16 cellular contexts compared by ENCODE assay signal in the genomic region with DNA sequence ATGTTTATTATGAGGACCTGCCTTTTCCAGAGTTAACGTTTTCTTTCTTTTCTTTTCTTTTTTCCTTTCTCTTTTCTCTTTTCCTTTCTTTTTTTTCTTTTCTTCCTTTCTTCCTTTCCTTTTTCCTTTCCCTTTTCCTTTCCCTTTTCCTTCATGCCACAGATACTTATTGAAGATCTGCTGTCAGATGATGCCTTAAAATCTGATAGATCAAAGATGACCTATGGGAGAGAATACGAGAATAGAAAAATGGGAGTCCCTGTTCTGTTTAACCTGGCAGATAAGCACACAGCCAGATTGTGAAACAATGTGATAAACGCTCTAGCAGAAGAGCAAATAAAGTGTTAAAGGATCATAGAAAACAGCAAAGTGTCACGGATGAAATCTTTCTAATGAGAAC. TPM values are rescaled to one million over a fixed set of nuclear protein-coding genes. Genes with fewer than 3 reads are reported as not detected.
DNase-seq lines count a peak whose midpoint lies in the region; ATAC-seq and TF ChIP-seq lines count a peak whose summit lies in the region.
"Had no signal": no experiment of that assay in that cellular context is flagged by ENCODE, and none has a peak within 500 bp of the region (broad histone marks: within the 10 kb centered on the region; RNA-seq: fewer than 3 reads in every experiment).

No MANE protein-coding gene starts in this region.

- TF ChIP-seq CTCF in MCF 10A (IDR thresholded peaks at IDR 0.05; ENCODE audit: unreplicated experiment) = no peak
- no peak for TF ChIP-seq CTCF in breast epithelium (IDR thresholded peaks at IDR 0.05)
- TF ChIP-seq CTCF in NB4 (IDR thresholded peaks at IDR 0.05; ENCODE audit: low read depth, low read length) = no peak
- no peak for TF ChIP-seq CTCF in suprapubic skin (IDR thresholded peaks at IDR 0.05)

- no peak for TF ChIP-seq EP300 in suprapubic skin (IDR thresholded peaks at IDR 0.05)

- DNase-seq in MCF 10A (ENCODE audit: unreplicated experiment) = no peak
- DNase-seq in breast epithelium (ENCODE audit: low spot score in 2 of 2) = no peak
- DNase-seq in NB4 (ENCODE audit: low read depth) = peak; percentile 40
- DNase-seq in suprapubic skin (ENCODE audit: low spot score in 2 of 2) = no peak
- DNase-seq in H7 = no peak
- DNase-seq in mucosa of gallbladder (ENCODE audit: low spot score) = no peak
- DNase-seq: activated CD4-positive, alpha-beta T cell treated with anti-CD3 and anti-CD28 coated beads for 1 hour; brain microvascular endothelial cell; NCI-H1048; NK-92 treated with Interleukin-12 subunit alpha and Interleukin-12 subunit beta, amount 100 ng/mL, for 24 hours; sigmoid colon; stimulated activated CD4-positive, alpha-beta T cell treated with anti-CD3 and anti-CD28 coated beads, Interleukin-2, amount 100 ng/mL, for 48 hours had no signal

- no peak overlapping the region for H3K27ac ChIP-seq in breast epithelium
- peak overlapping the region; percentile 82 for H3K27ac ChIP-seq in suprapubic skin
- H3K27ac ChIP-seq: brain microvascular endothelial cell, esophagus muscularis mucosa, sigmoid colon had no signal

- H3K9me3 ChIP-seq in breast epithelium (no peaks in the 10 kb centered on the region), endocrine pancreas (ENCODE audit: control insufficient read depth, low read length) (no peaks in the 10 kb centered on the region), suprapubic skin (no peaks in the 10 kb centered on the region)
- H3K9me3 ChIP-seq: esophagus muscularis mucosa, sigmoid colon had no signal

- BruUV-seq in MCF 10A (replicated peaks; lab: Mats Ljungman, UMichigan) = no TSS peak

- TF ChIP-seq POLR2A in breast epithelium (IDR thresholded peaks at IDR 0.05) = no peak
- TF ChIP-seq POLR2A in NB4 (IDR thresholded peaks at IDR 0.05; ENCODE audit: extremely low read depth, insufficient read length) = no peak
- no peak for TF ChIP-seq POLR2A in suprapubic skin (IDR thresholded peaks at IDR 0.05)

- H3K27me3 Mint-ChIP-seq in MCF 10A (ENCODE audit: insufficient read depth, unreplicated experiment) = no peaks in the 10 kb centered on the region
- H3K27me3 Mint-ChIP-seq: activated naive CD8-positive, alpha-beta T cell had no signal

- POLR2A ChIA-PET in MCF 10A (lab: Yijun Ruan, JAX) = interaction anchor here (0.8 kb wide), 1 partner anchor 31 kb away, joined by 3 read pairs; no protein-coding TSS in a partner anchor

- peaks cover 0 to 11% of the 10 kb centered on the region in 2 donors for H3K4me1 ChIP-seq in breast epithelium
- H3K4me1 ChIP-seq in endocrine pancreas (ENCODE audit: control insufficient read depth, insufficient read depth, low read length) = peaks cover 5% of the 10 kb centered on the region
- H3K4me1 ChIP-seq in suprapubic skin = peaks cover 68% of the 10 kb centered on the region

- no peaks in the 10 kb centered on the region for H3K9me3 Mint-ChIP-seq in MCF 10A (ENCODE audit: unreplicated experiment)

- CTCF ChIA-PET in MCF 10A (lab: Yijun Ruan, JAX) = no interaction called here

- H3K36me3 Mint-ChIP-seq in MCF 10A (ENCODE audit: insufficient read depth, unreplicated experiment) = peaks cover 6% of the 10 kb centered on the region

- intact Hi-C loops in MCF 10A (cut with micrococcal nuclease) (no loop called here), breast epithelium (cut with DNase I; ENCODE audit: low total_unique reads) (no loop called here)

- no peaks in the 10 kb centered on the region for H3K27me3 ChIP-seq in breast epithelium
- H3K27me3 ChIP-seq in endocrine pancreas (ENCODE audit: control insufficient read depth, insufficient read depth, low read length) = no peaks in the 10 kb centered on the region
- H3K27me3 ChIP-seq in suprapubic skin = no peaks in the 10 kb centered on the region
- no peaks in the 10 kb centered on the region for H3K27me3 ChIP-seq in H7 (ENCODE audit: control insufficient read depth, insufficient read depth, low read length)
- H3K27me3 ChIP-seq: brain microvascular endothelial cell, esophagus muscularis mucosa, sigmoid colon had no signal

- H3K4me3 ChIP-seq in breast epithelium (no peak overlapping the region), NB4 (ENCODE audit: low read depth, low read length) (peak overlapping the region; percentile 38), endocrine pancreas (ENCODE audit: control insufficient read depth, insufficient read depth, low read length) (peak overlapping the region; percentile 22), suprapubic skin (no peak overlapping the region), H7 (ENCODE audit: insufficient read depth, low read depth, low read length) (no peak overlapping the region)
- H3K4me3 ChIP-seq: esophagus muscularis mucosa, sigmoid colon had no signal

- H3K36me3 ChIP-seq in breast epithelium = no peaks in the 10 kb centered on the region
- H3K36me3 ChIP-seq in endocrine pancreas (ENCODE audit: control insufficient read depth, insufficient read depth, low read length) = no peaks in the 10 kb centered on the region
- no peaks in the 10 kb centered on the region for H3K36me3 ChIP-seq in suprapubic skin
- no peaks in the 10 kb centered on the region for H3K36me3 ChIP-seq in H7 (replicated peaks; ENCODE audit: control insufficient read depth, insufficient read depth, low read length)
- H3K36me3 ChIP-seq: brain microvascular endothelial cell, esophagus muscularis mucosa, sigmoid colon had no signal

- H3K4me3 Mint-ChIP-seq in MCF 10A (ENCODE audit: unreplicated experiment) = no peak overlapping the region
- H3K4me3 Mint-ChIP-seq: activated naive CD8-positive, alpha-beta T cell had no signal

- H3K9ac ChIP-seq in endocrine pancreas (ENCODE audit: control insufficient read depth, insufficient read depth, low read length) = no peak overlapping the region

- peak overlapping the region; percentile 60 for H3K27ac Mint-ChIP-seq in MCF 10A (ENCODE audit: low read depth, unreplicated experiment)

- 48% methylated on average over 4 of the region's 4 CpGs for WGBS in suprapubic skin

- H3K4me1 Mint-ChIP-seq in MCF 10A (ENCODE audit: insufficient read depth, unreplicated experiment) = peaks cover 68% of the 10 kb centered on the region

- ATAC-seq in GM21576 (IDR thresholded peaks at IDR 0.05; ENCODE audit: unreplicated experiment) = no peak

RNA-seq across cellular contexts. Expression of gene AFF1, which starts 38.9 kb away (rescaled TPM):
- total RNA-seq in MCF 10A (2022) (56.2 and 61.9 TPM in 2 replicates), breast epithelium (10 to 100 TPM; 67.2 to 80.5 (median 70.5) TPM), suprapubic skin (100 to 1,000 TPM in 2 of 4 donors, 10 to 100 TPM in 2; 67.2 to 175 (median 103) TPM), mucosa of gallbladder (97.3 TPM)
- 27.6 and 42.4 TPM in 2 replicates for total RNA-seq in H7 (2014; rRNA removed; shearing (Covaris generic))

Comparison
In these comparisons a context has a peak if more than half of its experiments do, and no peak if none do; other contexts are left out.
1. H3K4me3 ChIP-seq: peak in NB4 (single experiment) and endocrine pancreas (single experiment); none in breast epithelium (0 of 3), suprapubic skin (single experiment) and H7 (single experiment).